ENCODE assay signal across 24 cellular contexts in the genomic region with DNA sequence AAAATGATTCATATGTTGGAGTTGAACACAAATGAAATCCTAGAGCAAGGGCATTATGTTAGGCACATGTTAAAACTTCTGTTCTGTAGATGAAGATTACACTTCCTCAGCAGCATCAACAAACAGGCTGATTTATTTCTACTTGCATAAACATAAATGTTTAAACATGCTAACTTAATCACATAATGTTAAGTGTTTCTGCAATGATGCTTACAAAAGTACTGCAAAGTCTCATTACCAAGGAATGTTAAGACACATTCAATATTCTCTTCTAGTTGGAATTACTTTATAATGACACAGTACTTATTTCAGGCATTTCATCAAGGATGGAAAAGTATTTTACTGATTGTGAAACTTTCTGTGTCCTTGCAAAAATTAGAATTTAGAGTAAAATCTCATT.
DNase-seq lines count a peak whose midpoint lies in the region; ATAC-seq, FAIRE-seq and TF ChIP-seq lines count a peak whose summit lies in the region.
"Had no signal": no experiment of that assay in that cellular context is flagged by ENCODE, and none has a peak within 500 bp of the region (broad histone marks: within the 10 kb centered on the region; RNA-seq: fewer than 3 reads in every experiment).

No MANE protein-coding gene starts in this region.

- CTCF ChIA-PET in K562 (lab: Yijun Ruan, JAX; ENCODE audit: low intra/inter-chr PET ratio): no interaction called here

- TF ChIP-seq CTCF in K562 (IDR thresholded peaks at IDR 0.05 in 2 of 3, conservative IDR thresholded peaks at IDR 0.05 in 1 of 3; ENCODE audit: insufficient read depth in 2 of 3, low read depth in 1 of 3, low read length in 3 of 3) (no peak), gastroesophageal sphincter (IDR thresholded peaks at IDR 0.05) (no peak)

- no peak overlapping the region for H2BK15ac ChIP-seq in mesenchymal stem cell (ENCODE audit: low read depth, poor library complexity, severe bottlenecking)

- no peaks in the 10 kb centered on the region for H3K9me1 ChIP-seq in K562 (ENCODE audit: control insufficient read depth, insufficient read depth, low read length)

- H3K27ac Mint-ChIP-seq in activated T-cell treated with anti-CD3 and anti-CD28 coated beads, Interleukin-2, amount 50 U/mL, for 72 hours: no peak overlapping the region
- H3K27ac Mint-ChIP-seq: B cell; CD4-positive, alpha-beta T cell; CD8-positive, alpha-beta T cell had no signal

- POLR2A ChIA-PET in K562 (lab: Yijun Ruan, JAX): no interaction called here

- H3K27ac ChIP-seq in K562 (ENCODE audit: extremely low read depth, low read depth, low read length) (no peak overlapping the region), mesenchymal stem cell (ENCODE audit: low read length, poor library complexity, severe bottlenecking) (no peak overlapping the region), gastroesophageal sphincter (no peak overlapping the region)
- H3K27ac ChIP-seq: 22Rv1; A549; BLaER1 treated with 17β-estradiol and CSF1 and Interleukin-3, amounts not matched to agents 10 nM and 100 nM; C4-2B had no signal

- H3K27me3 Mint-ChIP-seq in activated T-cell treated with anti-CD3 and anti-CD28 coated beads, Interleukin-2, amount 50 U/mL, for 72 hours (ENCODE audit: low read depth): no peaks in the 10 kb centered on the region
- H3K27me3 Mint-ChIP-seq: B cell; CD4-positive, alpha-beta T cell had no signal

- in situ Hi-C loops in K562 (cut with MboI): no loop called here

- TF ChIP-seq POLR2A in K562 (conservative IDR thresholded peaks at IDR 0.05) (no peak), gastroesophageal sphincter (IDR thresholded peaks at IDR 0.05) (no peak)

- TF ChIP-seq RAD21 in K562 (CRISPR knock-in tag; conservative IDR thresholded peaks at IDR 0.05 in 1 of 2, IDR thresholded peaks at IDR 0.05 in 1 of 2): no peak

- H3K18ac ChIP-seq in mesenchymal stem cell (ENCODE audit: low read depth in 1 of 2, low read length in 2 of 2): no peak overlapping the region

- H3K27me3 ChIP-seq in K562 (ENCODE audit: control insufficient read depth in 2 of 2, insufficient read depth in 2 of 2, low read length in 2 of 2): no peaks in the 10 kb centered on the region
- no peaks in the 10 kb centered on the region for H3K27me3 ChIP-seq in mesenchymal stem cell (ENCODE audit: control insufficient read depth in 1 of 2, insufficient read depth in 1 of 2, low read length in 2 of 2)
- no peaks in the 10 kb centered on the region for H3K27me3 ChIP-seq in gastroesophageal sphincter
- H3K27me3 ChIP-seq: BLaER1 treated with 17β-estradiol and CSF1 and Interleukin-3, amounts not matched to agents 10 nM and 100 nM had no signal

- peaks cover 3% of the 10 kb centered on the region for H3K9me3 ChIP-seq in K562 (replicated peaks; ENCODE audit: control insufficient read depth, insufficient read depth, low read depth, low read length)
- H3K9me3 ChIP-seq in mesenchymal stem cell (ENCODE audit: control insufficient read depth, low read length): no peaks in the 10 kb centered on the region
- no peaks in the 10 kb centered on the region for H3K9me3 ChIP-seq in gastroesophageal sphincter
- H3K9me3 ChIP-seq: A549; BLaER1 treated with 17β-estradiol and CSF1 and Interleukin-3, amounts not matched to agents 10 nM and 100 nM; Caco-2 had no signal

- H3K4me1 ChIP-seq in K562 (replicated peaks in 1 of 2; ENCODE audit: control insufficient read depth in 2 of 2, insufficient read depth in 2 of 2, low read length in 2 of 2): no peaks in the 10 kb centered on the region
- H3K4me1 ChIP-seq in mesenchymal stem cell (ENCODE audit: control insufficient read depth, insufficient read depth, low read depth, low read length): no peaks in the 10 kb centered on the region
- H3K4me1 ChIP-seq in gastroesophageal sphincter: no peaks in the 10 kb centered on the region
- H3K4me1 ChIP-seq: A549; BLaER1 treated with 17β-estradiol and CSF1 and Interleukin-3, amounts not matched to agents 10 nM and 100 nM; Caco-2 had no signal

- H3K36me3 Mint-ChIP-seq in activated T-cell treated with anti-CD3 and anti-CD28 coated beads, Interleukin-2, amount 50 U/mL, for 72 hours (ENCODE audit: insufficient read depth in 2 of 2): no peaks in the 10 kb centered on the region
- H3K36me3 Mint-ChIP-seq: CD8-positive, alpha-beta T cell had no signal

- peaks cover 0 to 2% of the 10 kb centered on the region in 2 donors for H3K9me3 Mint-ChIP-seq in activated T-cell treated with anti-CD3 and anti-CD28 coated beads, Interleukin-2, amount 50 U/mL, for 72 hours

- no peak overlapping the region for H3K4ac ChIP-seq in mesenchymal stem cell (ENCODE audit: low read depth in 1 of 2, low read length in 2 of 2)

- H4K8ac ChIP-seq in mesenchymal stem cell (ENCODE audit: low read length): no peak overlapping the region

- H2AFZ ChIP-seq in K562 (ENCODE audit: low read depth, low read length): no peak overlapping the region
- no peak overlapping the region for H2AFZ ChIP-seq in mesenchymal stem cell (ENCODE audit: low read depth, low read length)

- H4K91ac ChIP-seq in mesenchymal stem cell (ENCODE audit: low read length): no peak overlapping the region

- H3K4me3 ChIP-seq in K562 (no peak overlapping the region), mesenchymal stem cell (ENCODE audit: insufficient read depth in 1 of 2, low read depth in 1 of 2, low read length in 2 of 2) (no peak overlapping the region), gastroesophageal sphincter (no peak overlapping the region)
- H3K4me3 ChIP-seq: A549; BLaER1 treated with 17β-estradiol and CSF1 and Interleukin-3, amounts not matched to agents 10 nM and 100 nM had no signal

- H3K14ac ChIP-seq in mesenchymal stem cell (ENCODE audit: low read length in 2 of 2): no peak overlapping the region

- FAIRE-seq in K562 (lab: Jason Lieb, UNC): no peak
- FAIRE-seq: A549, D721Med, G401.6, GM12891, GM19239 had no signal

- H2AK5ac ChIP-seq in mesenchymal stem cell (ENCODE audit: low read length, severe bottlenecking): no peak overlapping the region

- no peaks in the 10 kb centered on the region for H3K79me2 ChIP-seq in K562 (ENCODE audit: control insufficient read depth, insufficient read depth, low read length)

- intact Hi-C loops in K562 (cut with micrococcal nuclease): no loop called here
- intact Hi-C loops in Right ventricle myocardium inferior (cut with DNase I): no loop called here

- H2BK120ac ChIP-seq in mesenchymal stem cell (ENCODE audit: low read depth, low read length): no peak overlapping the region

- H3K79me1 ChIP-seq in mesenchymal stem cell (replicated peaks; ENCODE audit: low read length, poor library complexity, severe bottlenecking): no peaks in the 10 kb centered on the region

- no TSS peak for BruUV-seq in K562 (replicated peaks; lab: Mats Ljungman, UMichigan)

- no peak overlapping the region for H3K23ac ChIP-seq in mesenchymal stem cell (ENCODE audit: low read length in 2 of 2)

- H4K20me1 ChIP-seq in K562 (replicated peaks; ENCODE audit: control insufficient read depth, insufficient read depth, low read length): no peaks in the 10 kb centered on the region
- H4K20me1 ChIP-seq: BLaER1 treated with 17β-estradiol and CSF1 and Interleukin-3, amounts not matched to agents 10 nM and 100 nM had no signal

- no peak overlapping the region for H3K9ac ChIP-seq in K562 (ENCODE audit: insufficient read depth in 1 of 2, low read depth in 2 of 2, low read length in 2 of 2)
- no peak overlapping the region for H3K9ac ChIP-seq in mesenchymal stem cell (ENCODE audit: low read length)
- H3K9ac ChIP-seq: BLaER1 treated with 17β-estradiol and CSF1 and Interleukin-3, amounts not matched to agents 10 nM and 100 nM had no signal

- DNase-seq in HS-5 (ENCODE audit: low read depth) (peak; percentile 36), K562 (ENCODE audit: extremely low read depth in 1 of 4, low spot score in 3 of 4) (no peak), fibroblast of gingiva (ENCODE audit: low read depth) (peak; percentile 74), mesenchymal stem cell (peak; percentile 79), Right ventricle myocardium inferior (ENCODE audit: missing footprints) (no peak)
- no peak for DNase-seq in activated T-cell treated with anti-CD3 and anti-CD28 coated beads, Interleukin-2, amount 50 U/mL, for 72 hours
- DNase-seq: AML-193; Caco-2; Calu3; CD4-positive, alpha-beta T cell; CD8-positive, alpha-beta T cell; DMS79 treated with DMSO at 0.1 percent for 48 hours; GF-D8 had no signal

- H2BK12ac ChIP-seq in mesenchymal stem cell (ENCODE audit: low read length in 2 of 2): no peak overlapping the region

- no peaks in the 10 kb centered on the region for H3K4me1 Mint-ChIP-seq in activated T-cell treated with anti-CD3 and anti-CD28 coated beads, Interleukin-2, amount 50 U/mL, for 72 hours (ENCODE audit: low read depth)
- H3K4me1 Mint-ChIP-seq: B cell had no signal

- H3K4me2 ChIP-seq in K562 (ENCODE audit: insufficient read depth, low read length): no peak overlapping the region
- H3K4me2 ChIP-seq in mesenchymal stem cell (ENCODE audit: low read length, poor library complexity, severe bottlenecking): no peak overlapping the region
- H3K4me2 ChIP-seq: A549; BLaER1 treated with 17β-estradiol and CSF1 and Interleukin-3, amounts not matched to agents 10 nM and 100 nM had no signal

- TF ChIP-seq EP300 in K562 (IDR thresholded peaks at IDR 0.05; ENCODE audit: low read length) (no peak), gastroesophageal sphincter (IDR thresholded peaks at IDR 0.05) (no peak)

- no peaks in the 10 kb centered on the region for H3K36me3 ChIP-seq in K562 (ENCODE audit: control insufficient read depth, insufficient read depth, low read length)
- H3K36me3 ChIP-seq in mesenchymal stem cell (ENCODE audit: control insufficient read depth in 1 of 2, insufficient read depth in 2 of 2, low read depth in 1 of 2, low read length in 2 of 2): no peaks in the 10 kb centered on the region
- no peaks in the 10 kb centered on the region for H3K36me3 ChIP-seq in gastroesophageal sphincter
- H3K36me3 ChIP-seq: BLaER1 treated with 17β-estradiol and CSF1 and Interleukin-3, amounts not matched to agents 10 nM and 100 nM had no signal

- H2BK5ac ChIP-seq in mesenchymal stem cell (ENCODE audit: low read depth, low read length, poor library complexity, severe bottlenecking): no peak overlapping the region

- H3K4me3 Mint-ChIP-seq in activated T-cell treated with anti-CD3 and anti-CD28 coated beads, Interleukin-2, amount 50 U/mL, for 72 hours: no peak overlapping the region
- H3K4me3 Mint-ChIP-seq: B cell; CD4-positive, alpha-beta T cell; CD8-positive, alpha-beta T cell had no signal

- ATAC-seq in K562 (no peak), HG02759 (IDR thresholded peaks at IDR 0.05; ENCODE audit: unreplicated experiment) (no peak), gastroesophageal sphincter (no peak), Right ventricle myocardium inferior (no peak)
- ATAC-seq in activated T-cell treated with anti-CD3 and anti-CD28 coated beads, Interleukin-2, amount 50 U/mL, for 72 hours (replicated peaks in 1 of 2): no peak
- ATAC-seq: A549; CD8-positive, alpha-beta T cell had no signal

TF ChIP-seq in K562, 482 proteins besides CTCF, POLR2A, EP300 and RAD21 (continues in another document):
- 0 out of 2 replicates have a peak, but pooled peaks have one; percentile 9 for TF ChIP-seq CEBPB (tag; IDR thresholded peaks at IDR 0.05)

Comparison
In these comparisons a context has a peak if more than half of its experiments do, and no peak if none do; other contexts are left out.
1. DNase-seq: peak in HS-5 (single experiment), fibroblast of gingiva (single experiment) and mesenchymal stem cell (single experiment); none in K562 (0 of 4), activated T-cell treated with anti-CD3 and anti-CD28 coated beads, Interleukin-2, amount 50 U/mL, for 72 hours (0 of 2) and Right ventricle myocardium inferior (single experiment).